ENCODE assay signal across 1 cellular context in the genomic region with DNA sequence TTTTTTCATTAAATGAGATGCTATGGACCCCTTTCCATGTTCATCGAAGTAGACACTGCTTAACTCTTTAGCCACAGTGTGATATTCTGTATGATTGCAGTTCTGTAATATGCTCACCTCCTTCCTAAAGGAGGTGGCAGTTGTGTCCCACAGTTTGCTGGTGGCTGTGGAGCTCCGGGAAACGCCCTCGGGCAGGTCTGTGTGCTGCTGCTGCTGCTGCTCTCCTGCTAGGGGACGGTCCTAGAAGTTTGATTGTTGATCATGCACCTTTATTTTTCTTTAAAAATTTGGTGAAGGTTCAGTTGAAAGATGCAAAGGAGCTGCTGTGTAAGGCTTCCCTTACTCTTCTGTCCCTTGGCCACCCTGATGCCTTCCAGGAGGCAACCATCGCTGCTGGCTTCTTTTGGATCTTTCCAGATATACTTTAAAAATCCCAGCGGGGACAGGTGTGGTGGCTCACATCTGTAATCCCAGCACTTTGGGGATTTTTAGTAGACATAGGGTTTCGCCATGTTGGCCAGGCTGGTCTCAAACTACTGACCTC.
TF ChIP-seq lines count a peak whose summit lies in the region.

No MANE protein-coding gene starts in this region.

TF ChIP-seq in H1, 55 proteins besides CTCF, POLR2A, EP300 and RAD21:
- TF ChIP-seq SP2 (IDR thresholded peaks at IDR 0.05; ENCODE audit: low read length) (no peak), RNF2 (IDR thresholded peaks at IDR 0.05; ENCODE audit: borderline replicate concordance, low read depth, low read length, missing control alignments, poor library complexity, severe bottlenecking) (no peak)
TF ChIP-seq in H1: peak in this region for 0.
